In genomic region chr19:6765738-6766356, GRCh38 we compare ENCODE assay signal across 8 cellular contexts. TPM values are rescaled to one million over a fixed set of nuclear protein-coding genes. Genes with fewer than 3 reads are reported as not detected.
A peak's percentile ranks its signal among the peaks of the same experiment; 100 is the strongest.
DNase-seq lines count a peak whose midpoint lies in the region; ATAC-seq and TF ChIP-seq lines count a peak whose summit lies in the region.

No MANE protein-coding gene starts in this region.

- H3K4me1 ChIP-seq in colonic mucosa = no peaks in the 10 kb centered on the region

- H3K9ac ChIP-seq in colonic mucosa (ENCODE audit: low read depth in 2 of 2, low read length in 2 of 2) = peak overlapping the region; percentile 60 to 98

- peak overlapping the region; percentile 37 for H3K4me3 ChIP-seq in colonic mucosa

- H3K27me3 ChIP-seq in colonic mucosa = no peaks in the 10 kb centered on the region

- no peaks in the 10 kb centered on the region for H3K9me3 Mint-ChIP-seq in natural killer cell

- intact Hi-C loops in colonic mucosa (cut with DNase I) (no loop called here), natural killer cell (cut with micrococcal nuclease) (no loop called here)

- peak overlapping the region; percentile 82 for H3K27ac ChIP-seq in colonic mucosa

- H3K27me3 Mint-ChIP-seq in natural killer cell (ENCODE audit: low read depth in 2 of 2) = no peaks in the 10 kb centered on the region

- TF ChIP-seq CTCF in colonic mucosa (IDR thresholded peaks at IDR 0.05) (no peak), natural killer cell (IDR thresholded peaks at IDR 0.05) (no peak)

- H3K4me3 Mint-ChIP-seq in natural killer cell = peak overlapping the region; percentile 90

- H3K9me3 ChIP-seq in colonic mucosa = no peaks in the 10 kb centered on the region

- H3K4me1 Mint-ChIP-seq in natural killer cell = peaks cover 24 to 31% of the 10 kb centered on the region in 2 donors

- no peaks in the 10 kb centered on the region for H3K36me3 Mint-ChIP-seq in natural killer cell

- DNase-seq in DMS79 (lab: John Stamatoyannopoulos, UW) = peak; percentile 41
- DNase-seq in NCI-H2029 treated with DMSO at 0.1 percent for 48 hours (lab: John Stamatoyannopoulos, UW) = peak; percentile 55
- peak; percentile 94 for DNase-seq in colonic mucosa
- no peak for DNase-seq in natural killer cell
- DNase-seq in AG08395 (ENCODE audit: low spot score) = no peak
- no peak for DNase-seq in SK-N-DZ (ENCODE audit: low spot score)

- no peaks in the 10 kb centered on the region for H3K36me3 ChIP-seq in colonic mucosa

- H3K27ac Mint-ChIP-seq in natural killer cell = peak overlapping the region; percentile 85 to 96

- no peak for ATAC-seq in natural killer cell
- ATAC-seq in GM21381 (IDR thresholded peaks at IDR 0.05; ENCODE audit: unreplicated experiment) = no peak
- no peak for ATAC-seq in HG03439 (IDR thresholded peaks at IDR 0.05; ENCODE audit: unreplicated experiment)

RNA-seq across cellular contexts. Expression of gene SH2D3A, which starts 1.4 kb away (rescaled TPM):
- total RNA-seq in colonic mucosa (10 to 100 TPM; 34.2 to 44.3 TPM), natural killer cell (10 to 100 TPM; 14.6 to 20.1 (median 15.3) TPM)
- polyA plus RNA-seq in SK-N-DZ (2014; cell fraction: cytosol; rRNA removed) = 0.71 and 0.80 TPM in 2 replicates
- 0.06 and 2.2 TPM in 2 replicates for polyA plus RNA-seq in SK-N-DZ (2014; cell fraction: nucleus; rRNA removed)

RNA-seq across cellular contexts. Expression of gene VAV1, which starts 6.7 kb away (rescaled TPM):
- 1 to 10 TPM; 5.7 to 6.0 TPM for total RNA-seq in colonic mucosa
- 100 to 1,000 TPM; 141 to 167 (median 164) TPM for total RNA-seq in natural killer cell
- polyA plus RNA-seq in SK-N-DZ (2014; cell fraction: cytosol; rRNA removed) = not detected in 2 replicates
- not detected in 2 replicates for polyA plus RNA-seq in SK-N-DZ (2014; cell fraction: nucleus; rRNA removed)

RNA-seq across cellular contexts. Expression of gene TRIP10, which starts 26.4 kb away (rescaled TPM):
- total RNA-seq in colonic mucosa (10 to 100 TPM; 67.7 to 78.2 TPM), natural killer cell (1 to 10 TPM; 1.0 to 5.2 (median 3.3) TPM)
- 10.4 and 42.0 TPM in 2 replicates for polyA plus RNA-seq in SK-N-DZ (2014; cell fraction: cytosol; rRNA removed)
- polyA plus RNA-seq in SK-N-DZ (2014; cell fraction: nucleus; rRNA removed) = 11.9 and 16.9 TPM in 2 replicates

RNA-seq across cellular contexts. Expression of gene GPR108, which starts 28.5 kb away (rescaled TPM):
- total RNA-seq in colonic mucosa = 100 to 1,000 TPM in 1 of 2 donors, 10 to 100 TPM in 1; 92.0 to 109 TPM
- 10 to 100 TPM; 66.1 to 78.0 (median 76.9) TPM for total RNA-seq in natural killer cell
- polyA plus RNA-seq in SK-N-DZ (2014; cell fraction: cytosol; rRNA removed) = 33.8 and 39.2 TPM in 2 replicates
- polyA plus RNA-seq in SK-N-DZ (2014; cell fraction: nucleus; rRNA removed) = 59.8 and 73.1 TPM in 2 replicates

RNA-seq across cellular contexts. Expression of gene C3, which starts 45.4 kb away (rescaled TPM):
- total RNA-seq in colonic mucosa (10 to 100 TPM; 28.2 to 83.9 TPM), natural killer cell (1 to 10 TPM in 1 of 3 donors, under 1 TPM in 1, not detected in 1; 0.38 to 5.5 TPM)
- not detected in 2 replicates for polyA plus RNA-seq in SK-N-DZ (2014; cell fraction: cytosol; rRNA removed)
- polyA plus RNA-seq in SK-N-DZ (2014; cell fraction: nucleus; rRNA removed) = not detected in 2 replicates

Comparison
In these comparisons a context has a peak if more than half of its experiments do, and no peak if none do; other contexts are left out.
1. DNase-seq: peak in DMS79 (single experiment), NCI-H2029 treated with DMSO at 0.1 percent for 48 hours (single experiment) and colonic mucosa (single experiment); none in natural killer cell (single experiment), AG08395 (single experiment) and SK-N-DZ (single experiment).
2. RNA of gene VAV1, which starts 6.7 kb away (total RNA-seq): 141 to 167 TPM in natural killer cell; 5.7 to 6.0 TPM in colonic mucosa; every median in the first group is over 10 times any median in the second.
3. RNA of gene TRIP10, which starts 26.4 kb away (total RNA-seq): 67.7 to 78.2 TPM in colonic mucosa; 1.0 to 5.2 TPM in natural killer cell; every median in the first group is over 10 times any median in the second.